9 cellular contexts compared by ENCODE assay signal in the genomic region with DNA sequence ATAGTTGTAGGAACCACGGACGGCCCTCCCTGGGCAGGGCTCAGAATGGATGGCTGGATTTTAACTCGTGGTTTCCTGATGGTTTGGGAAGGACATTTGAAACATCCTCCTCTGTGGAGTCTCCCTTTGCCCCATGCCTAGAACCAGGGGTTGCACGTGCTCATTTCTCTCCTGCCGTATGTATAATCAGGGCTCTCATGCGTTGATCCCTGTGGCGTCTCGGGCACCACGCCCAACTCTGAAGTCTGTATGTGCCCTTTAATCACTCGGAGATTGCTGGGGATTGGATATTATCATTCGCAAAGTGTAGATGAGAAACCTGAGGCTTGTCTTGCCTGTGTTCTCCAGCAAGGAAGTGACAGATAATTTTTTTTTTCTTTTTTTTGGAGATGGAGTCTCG.
DNase-seq lines count a peak whose midpoint lies in the region; ATAC-seq and TF ChIP-seq lines count a peak whose summit lies in the region.
"Had no signal": no experiment of that assay in that cellular context is flagged by ENCODE, and none has a peak within 500 bp of the region (broad histone marks: within the 10 kb centered on the region; RNA-seq: fewer than 3 reads in every experiment).

No MANE protein-coding gene starts in this region.

- no peaks in the 10 kb centered on the region for H3F3A ChIP-seq in neural progenitor cell (ENCODE audit: low read depth)

- DNase-seq in T-helper 17 cell, result no peak
- DNase-seq in memory B cell (ENCODE audit: low spot score in 2 of 2), result no peak
- DNase-seq in neural progenitor cell (ENCODE audit: low spot score), result no peak
- DNase-seq in foreskin fibroblast, result no peak

- H3K79me2 ChIP-seq in neural progenitor cell (ENCODE audit: low read depth), result no peaks in the 10 kb centered on the region

- H3K9me3 ChIP-seq in T-helper 17 cell (ENCODE audit: control insufficient read depth, low read length, poor library complexity, severe bottlenecking) (no peaks in the 10 kb centered on the region), neural progenitor cell (ENCODE audit: low read depth) (no peaks in the 10 kb centered on the region)
- H3K9me3 ChIP-seq: SJCRH30 had no signal

- peak overlapping the region; percentile 84 for H3K4me3 Mint-ChIP-seq in T-helper 17 cell
- H3K4me3 Mint-ChIP-seq in memory B cell, result peak overlapping the region; percentile 79
- no peak overlapping the region for H3K4me3 Mint-ChIP-seq in neural progenitor cell

- H3K36me3 Mint-ChIP-seq in T-helper 17 cell (ENCODE audit: low read depth) (peaks cover 2% of the 10 kb centered on the region), memory B cell (peaks cover 7% of the 10 kb centered on the region), neural progenitor cell (no peaks in the 10 kb centered on the region)

- H3K9ac ChIP-seq in neural progenitor cell, result no peak overlapping the region

- H3K9me3 Mint-ChIP-seq in memory B cell (no peaks in the 10 kb centered on the region), neural progenitor cell (no peaks in the 10 kb centered on the region)

- H3K27ac Mint-ChIP-seq in T-helper 17 cell (peak overlapping the region; percentile 97), memory B cell (peak overlapping the region; percentile 84), neural progenitor cell (no peak overlapping the region)

- H3K4me1 Mint-ChIP-seq in T-helper 17 cell (peaks cover 26% of the 10 kb centered on the region), memory B cell (peaks cover 32% of the 10 kb centered on the region), neural progenitor cell (peaks cover 6% of the 10 kb centered on the region)

- H4K20me1 ChIP-seq in neural progenitor cell (ENCODE audit: low read depth), result no peaks in the 10 kb centered on the region

- peak; percentile 14 for ATAC-seq in GM18502 (IDR thresholded peaks at IDR 0.05; ENCODE audit: poor library complexity, unreplicated experiment)
- ATAC-seq in T-helper 17 cell, result no peak
- no peak for ATAC-seq in memory B cell (ENCODE audit: low read depth)
- no peak for ATAC-seq in GM19324 (IDR thresholded peaks at IDR 0.05; ENCODE audit: low FRiP score, unreplicated experiment)
- ATAC-seq in HG02588 (IDR thresholded peaks at IDR 0.05; ENCODE audit: unreplicated experiment), result no peak

- H3K4me2 ChIP-seq in neural progenitor cell, result no peak overlapping the region

- H3K4me3 ChIP-seq in neural progenitor cell (no peak overlapping the region), foreskin fibroblast (ENCODE audit: low read depth in 1 of 2, low read length in 2 of 2) (no peak overlapping the region)

- H3K27ac ChIP-seq in C4-2B (peak overlapping the region; percentile 88), neural progenitor cell (no peak overlapping the region)

- H3K4me1 ChIP-seq in neural progenitor cell, result no peaks in the 10 kb centered on the region

- no peak for TF ChIP-seq CTCF in C4-2B (conservative IDR thresholded peaks at IDR 0.05)
- no peak for TF ChIP-seq CTCF in neural progenitor cell (IDR thresholded peaks at IDR 0.05)
- TF ChIP-seq CTCF in foreskin fibroblast (IDR thresholded peaks at IDR 0.05; ENCODE audit: low read depth, low read length), result no peak

- H3K27me3 Mint-ChIP-seq in T-helper 17 cell (no peaks in the 10 kb centered on the region), memory B cell (no peaks in the 10 kb centered on the region), neural progenitor cell (ENCODE audit: insufficient read depth, low read depth) (no peaks in the 10 kb centered on the region)

- H3K36me3 ChIP-seq in neural progenitor cell, result no peaks in the 10 kb centered on the region
- H3K36me3 ChIP-seq: SJCRH30 had no signal

- no peaks in the 10 kb centered on the region for H3K27me3 ChIP-seq in neural progenitor cell
- H3K27me3 ChIP-seq: SJCRH30 had no signal

- H2AFZ ChIP-seq in neural progenitor cell (replicated peaks), result no peak overlapping the region
